Comparison of ENCODE assay signal across 19 cellular contexts in the genomic region with DNA sequence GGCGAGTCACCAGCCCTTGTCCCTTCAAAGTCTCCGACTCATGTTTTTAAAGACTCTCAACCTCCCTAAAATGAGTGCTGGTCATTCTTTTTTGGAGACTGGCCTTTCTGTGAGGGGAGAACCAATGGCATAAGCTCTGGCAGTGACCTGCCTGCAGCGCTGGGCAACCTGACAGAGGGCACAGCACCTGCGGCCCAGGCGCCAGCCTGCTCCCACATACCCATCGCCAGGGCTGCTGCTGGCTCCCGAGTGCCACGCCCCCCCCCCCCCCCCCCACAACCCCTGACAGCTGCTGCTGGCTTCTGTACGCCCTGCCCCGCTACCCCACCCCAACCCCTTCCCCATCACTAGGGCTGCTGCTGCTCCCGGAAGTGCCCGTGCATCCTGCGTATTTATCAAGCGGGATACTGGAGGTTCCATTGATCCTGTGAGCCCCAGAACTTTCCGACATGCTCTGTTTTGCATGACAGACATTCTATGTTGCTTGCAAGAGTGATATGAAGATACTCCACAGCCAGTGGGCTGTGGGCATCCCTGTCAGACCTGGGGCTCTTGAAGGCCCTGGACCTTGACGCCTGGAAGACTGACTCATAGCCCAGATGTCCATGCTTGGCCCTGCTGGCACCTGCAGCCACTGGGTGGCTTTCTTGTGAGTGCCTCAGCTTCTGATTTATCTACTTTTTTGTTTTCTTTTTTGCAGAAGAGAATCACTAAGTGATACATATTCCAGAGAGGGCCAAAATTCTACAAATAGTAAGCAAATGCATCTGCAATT.
A peak's percentile ranks its signal among the peaks of the same experiment; 100 is the strongest.
DNase-seq lines count a peak whose midpoint lies in the region; ATAC-seq, FAIRE-seq and TF ChIP-seq lines count a peak whose summit lies in the region.
"Had no signal": no experiment of that assay in that cellular context is flagged by ENCODE, and none has a peak within 500 bp of the region (broad histone marks: within the 10 kb centered on the region; RNA-seq: fewer than 3 reads in every experiment).

No MANE protein-coding gene starts in this region.

- H3K4me1 ChIP-seq in osteoblast (ENCODE audit: insufficient read depth, low read length) (peaks cover 2% of the 10 kb centered on the region), upper lobe of right lung (no peaks in the 10 kb centered on the region), small intestine (ENCODE audit: control insufficient read depth in 2 of 2, insufficient read depth in 1 of 2, low read depth in 1 of 2, low read length in 1 of 2) (no peaks in the 10 kb centered on the region)

- H2AFZ ChIP-seq in osteoblast (ENCODE audit: low read length) = no peak overlapping the region
- H2AFZ ChIP-seq: GM23338 had no signal

- no peak for FAIRE-seq in small intestine (lab: Jason Lieb, UNC)
- FAIRE-seq: G401.6, GM18507, H54 had no signal

- no peak overlapping the region for H3K4me3 ChIP-seq in osteoblast (ENCODE audit: insufficient read depth, low read length)
- no peak overlapping the region for H3K4me3 ChIP-seq in upper lobe of right lung
- no peak overlapping the region for H3K4me3 ChIP-seq in small intestine (ENCODE audit: low read depth in 1 of 2, low read length in 2 of 2)
- H3K4me3 ChIP-seq: BLaER1 treated with 17β-estradiol and CSF1 and Interleukin-3, amounts not matched to agents 10 nM and 100 nM; GM23338 had no signal

- peaks cover 6% of the 10 kb centered on the region for H3K9me3 Mint-ChIP-seq in activated naive CD8-positive, alpha-beta T cell treated with anti-CD3 and anti-CD28 coated beads, Interleukin-2, amount 10 ng/mL, durations not matched to agents 7 days and 5 days
- H3K9me3 Mint-ChIP-seq in activated naive CD8-positive, alpha-beta T cell treated with anti-CD3 and anti-CD28 coated beads for 36 hours = peaks cover 3% of the 10 kb centered on the region
- H3K9me3 Mint-ChIP-seq: GM23338 had no signal

- H3K4me1 Mint-ChIP-seq in activated naive CD8-positive, alpha-beta T cell treated with anti-CD3 and anti-CD28 coated beads, Interleukin-2, amount 10 ng/mL, durations not matched to agents 7 days and 5 days = peaks cover 29% of the 10 kb centered on the region
- H3K4me1 Mint-ChIP-seq in activated naive CD8-positive, alpha-beta T cell treated with anti-CD3 and anti-CD28 coated beads for 36 hours = peaks cover 11% of the 10 kb centered on the region
- H3K4me1 Mint-ChIP-seq: B cell, GM23338 had no signal

- H3K36me3 Mint-ChIP-seq in activated naive CD8-positive, alpha-beta T cell treated with anti-CD3 and anti-CD28 coated beads, Interleukin-2, amount 10 ng/mL, durations not matched to agents 7 days and 5 days = peaks cover 10% of the 10 kb centered on the region
- peaks cover 9% of the 10 kb centered on the region for H3K36me3 Mint-ChIP-seq in activated naive CD8-positive, alpha-beta T cell treated with anti-CD3 and anti-CD28 coated beads for 36 hours

- no peak for ATAC-seq in activated naive CD8-positive, alpha-beta T cell treated with anti-CD3 and anti-CD28 coated beads, Interleukin-2, amount 10 ng/mL, durations not matched to agents 7 days and 5 days (ENCODE audit: low read depth)
- no peak for ATAC-seq in upper lobe of right lung
- no peak for ATAC-seq in GM21360 (IDR thresholded peaks at IDR 0.05; ENCODE audit: unreplicated experiment)
- ATAC-seq: CD8-positive, alpha-beta T cell; GM23338 had no signal

- TF ChIP-seq CTCF in osteoblast (IDR thresholded peaks at IDR 0.05; ENCODE audit: extremely low read depth, low read depth, low read length) (no peak), upper lobe of right lung (IDR thresholded peaks at IDR 0.05) (no peak)

- H3K27me3 Mint-ChIP-seq in activated naive CD8-positive, alpha-beta T cell treated with anti-CD3 and anti-CD28 coated beads, Interleukin-2, amount 10 ng/mL, durations not matched to agents 7 days and 5 days = peaks cover 3% of the 10 kb centered on the region
- H3K27me3 Mint-ChIP-seq in activated naive CD8-positive, alpha-beta T cell treated with anti-CD3 and anti-CD28 coated beads for 36 hours = no peaks in the 10 kb centered on the region

- H3K27ac Mint-ChIP-seq in activated naive CD8-positive, alpha-beta T cell treated with anti-CD3 and anti-CD28 coated beads, Interleukin-2, amount 10 ng/mL, durations not matched to agents 7 days and 5 days = no peak overlapping the region
- no peak overlapping the region for H3K27ac Mint-ChIP-seq in activated naive CD8-positive, alpha-beta T cell treated with anti-CD3 and anti-CD28 coated beads for 36 hours
- H3K27ac Mint-ChIP-seq: B cell; CD8-positive, alpha-beta T cell; GM23338 had no signal

- POLR2A ChIA-PET in activated naive CD8-positive, alpha-beta T cell treated with anti-CD3 and anti-CD28 coated beads, Interleukin-2, amount 10 ng/mL, durations not matched to agents 7 days and 5 days (lab: Charles Lee) = no interaction called here

- no peaks in the 10 kb centered on the region for H3K9me3 ChIP-seq in osteoblast (ENCODE audit: low read depth, low read length)
- no peaks in the 10 kb centered on the region for H3K9me3 ChIP-seq in upper lobe of right lung
- no peaks in the 10 kb centered on the region for H3K9me3 ChIP-seq in small intestine (ENCODE audit: control insufficient read depth, low read depth)

- DNase-seq in activated naive CD8-positive, alpha-beta T cell treated with anti-CD3 and anti-CD28 coated beads, Interleukin-2, amount 10 ng/mL, durations not matched to agents 7 days and 5 days = peak; percentile 12
- no peak for DNase-seq in activated naive CD8-positive, alpha-beta T cell treated with anti-CD3 and anti-CD28 coated beads for 36 hours
- DNase-seq in glomerular visceral epithelial cell (ENCODE audit: extremely low spot score) = peak; percentile 72
- DNase-seq in osteoblast (ENCODE audit: insufficient read length, low spot score, missing footprints) = peak; percentile 58
- peak; percentile 26 for DNase-seq in upper lobe of right lung
- DNase-seq in NCI-H82 (lab: John Stamatoyannopoulos, UW) = no peak
- DNase-seq in small intestine = no peak
- DNase-seq: 8988T; Calu3; CD8-positive, alpha-beta T cell; HCEC 1CT had no signal

- H3K4me3 Mint-ChIP-seq in activated naive CD8-positive, alpha-beta T cell treated with anti-CD3 and anti-CD28 coated beads, Interleukin-2, amount 10 ng/mL, durations not matched to agents 7 days and 5 days = no peak overlapping the region
- H3K4me3 Mint-ChIP-seq in activated naive CD8-positive, alpha-beta T cell treated with anti-CD3 and anti-CD28 coated beads for 36 hours = no peak overlapping the region
- H3K4me3 Mint-ChIP-seq: B cell; CD8-positive, alpha-beta T cell; GM23338 had no signal

- intact Hi-C loops in upper lobe of right lung (cut with DNase I) = no loop called here

- WGBS in small intestine, 3 donors = 96 to 98% (median 98%) methylated on average over 14 to 16 of the region's 16 CpGs

- H3K27ac ChIP-seq in osteoblast (ENCODE audit: low read depth, low read length) (no peak overlapping the region), upper lobe of right lung (no peak overlapping the region), small intestine (ENCODE audit: low read depth in 1 of 2, low read length in 1 of 2) (no peak overlapping the region)
- H3K27ac ChIP-seq: BLaER1 treated with 17β-estradiol and CSF1 and Interleukin-3, amounts not matched to agents 10 nM and 100 nM; HL-60 had no signal

- H3K79me2 ChIP-seq in osteoblast (ENCODE audit: insufficient read depth, low read length) = no peaks in the 10 kb centered on the region

- H3K27me3 ChIP-seq in osteoblast (ENCODE audit: insufficient read depth, low read length) (no peaks in the 10 kb centered on the region), upper lobe of right lung (no peaks in the 10 kb centered on the region), small intestine (ENCODE audit: control insufficient read depth in 2 of 2, insufficient read depth in 2 of 2, low read length in 2 of 2) (no peaks in the 10 kb centered on the region)
- H3K27me3 ChIP-seq: BLaER1 treated with 17β-estradiol and CSF1 and Interleukin-3, amounts not matched to agents 10 nM and 100 nM had no signal

- H3K4me2 ChIP-seq in osteoblast (ENCODE audit: insufficient read depth, low read length) = no peak overlapping the region
- H3K4me2 ChIP-seq: BLaER1 treated with 17β-estradiol and CSF1 and Interleukin-3, amounts not matched to agents 10 nM and 100 nM; GM23338 had no signal

- H3K36me3 ChIP-seq in osteoblast (ENCODE audit: insufficient read depth, low read length) = peaks cover 64% of the 10 kb centered on the region
- peaks cover 21% of the 10 kb centered on the region for H3K36me3 ChIP-seq in upper lobe of right lung
- H3K36me3 ChIP-seq in small intestine (ENCODE audit: control insufficient read depth in 2 of 2, insufficient read depth in 2 of 2, low read length in 2 of 2) = peaks cover 0 to 4% of the 10 kb centered on the region in 2 donors

- H4K20me1 ChIP-seq in osteoblast (ENCODE audit: insufficient read depth, low read length) = peaks cover 6% of the 10 kb centered on the region
- H4K20me1 ChIP-seq: BLaER1 treated with 17β-estradiol and CSF1 and Interleukin-3, amounts not matched to agents 10 nM and 100 nM had no signal

Comparison
In these comparisons a context has a peak if more than half of its experiments do, and no peak if none do; other contexts are left out.
1. DNase-seq: peak in activated naive CD8-positive, alpha-beta T cell treated with anti-CD3 and anti-CD28 coated beads, Interleukin-2, amount 10 ng/mL, durations not matched to agents 7 days and 5 days (single experiment), glomerular visceral epithelial cell (single experiment), osteoblast (single experiment) and upper lobe of right lung (single experiment); none in activated naive CD8-positive, alpha-beta T cell treated with anti-CD3 and anti-CD28 coated beads for 36 hours (single experiment), NCI-H82 (single experiment) and small intestine (single experiment).